Comparison of ENCODE assay signal across 21 cellular contexts in genomic region chr12:45502481-45502880, GRCh38.
DNase-seq lines count a peak whose midpoint lies in the region; ATAC-seq, FAIRE-seq and TF ChIP-seq lines count a peak whose summit lies in the region.
"Had no signal": no experiment of that assay in that cellular context is flagged by ENCODE, and none has a peak within 500 bp of the region (broad histone marks: within the 10 kb centered on the region; RNA-seq: fewer than 3 reads in every experiment).

No MANE protein-coding gene starts in this region.

- H2BK5ac ChIP-seq in trophoblast cell (ENCODE audit: low read depth, low read length, poor library complexity), result no peak overlapping the region

- H4K8ac ChIP-seq in trophoblast cell (ENCODE audit: low read depth, low read length), result no peak overlapping the region

- POLR2A ChIA-PET in endothelial cell of umbilical vein (lab: Charles Lee), result no interaction called here

- H3K9me2 ChIP-seq in hepatocyte (replicated peaks; ENCODE audit: insufficient read depth), result no peaks in the 10 kb centered on the region

- no peak overlapping the region for H3K4ac ChIP-seq in trophoblast cell (ENCODE audit: low read depth, low read length)

- no peak for ATAC-seq in GM21526 (IDR thresholded peaks at IDR 0.05; ENCODE audit: low FRiP score, unreplicated experiment)
- no peak for ATAC-seq in Right ventricle myocardium superior (ENCODE audit: poor library complexity)

- DNase-seq in endothelial cell of umbilical vein (ENCODE audit: low read depth, low spot score) (no peak), trophoblast cell (peak; percentile 24 to 93), hepatocyte (ENCODE audit: low spot score) (no peak), Right ventricle myocardium superior (no peak)
- DNase-seq: 8988T; ACHN; BE2C; C1 segment of cervical spinal cord; CD4-positive, alpha-beta memory T cell; CD4-positive, CD25-positive, alpha-beta regulatory T cell; CD8-positive, alpha-beta memory T cell; COR-L47; DMS79 treated with DMSO at 0.1 percent for 48 hours; GF-D8 had no signal

- H3K9ac ChIP-seq in endothelial cell of umbilical vein (replicated peaks; ENCODE audit: extremely low read depth, insufficient read depth, low read length) (no peak overlapping the region), trophoblast cell (ENCODE audit: low read length) (no peak overlapping the region)
- H3K9ac ChIP-seq: BLaER1 had no signal

- no peak overlapping the region for H3K18ac ChIP-seq in trophoblast cell (ENCODE audit: low read length)

- H3K4me1 ChIP-seq in endothelial cell of umbilical vein (ENCODE audit: control insufficient read depth, extremely low read depth, insufficient read depth, low read length) (no peaks in the 10 kb centered on the region), trophoblast cell (ENCODE audit: control insufficient read depth in 1 of 2, insufficient read depth in 2 of 2, low read length in 2 of 2) (no peaks in the 10 kb centered on the region), hepatocyte (ENCODE audit: insufficient read depth) (no peaks in the 10 kb centered on the region)
- H3K4me1 ChIP-seq: BE2C, BLaER1 had no signal

- no peak overlapping the region for H3K14ac ChIP-seq in trophoblast cell (ENCODE audit: low read length)

- H3K4me3 ChIP-seq in endothelial cell of umbilical vein (replicated peaks in 1 of 3; ENCODE audit: insufficient read depth in 1 of 3, low read depth in 1 of 3, low read length in 3 of 3), result no peak overlapping the region
- no peak overlapping the region for H3K4me3 ChIP-seq in trophoblast cell (ENCODE audit: low read depth, low read length)
- H3K4me3 ChIP-seq in hepatocyte, result no peak overlapping the region
- H3K4me3 ChIP-seq: BLaER1 had no signal

- H3K9me3 ChIP-seq in endothelial cell of umbilical vein (replicated peaks; ENCODE audit: control insufficient read depth, insufficient read depth, low read length) (no peaks in the 10 kb centered on the region), trophoblast cell (ENCODE audit: insufficient read depth, low read depth, low read length) (no peaks in the 10 kb centered on the region), hepatocyte (ENCODE audit: low read depth) (no peaks in the 10 kb centered on the region)
- H3K9me3 ChIP-seq: BE2C, BLaER1 had no signal

- TF ChIP-seq CTCF in endothelial cell of umbilical vein (IDR thresholded peaks at IDR 0.05; ENCODE audit: extremely low read depth in 1 of 2, insufficient read depth in 1 of 2, low read depth in 1 of 2, low read length in 2 of 2) (no peak), hepatocyte (IDR thresholded peaks at IDR 0.05; ENCODE audit: poor library complexity) (no peak)

- no peak overlapping the region for H3K23ac ChIP-seq in trophoblast cell (ENCODE audit: low read length)

- BruUV-seq in endothelial cell of umbilical vein (replicated peaks; lab: Mats Ljungman, UMichigan), result no TSS peak

- H3K9me1 ChIP-seq in endothelial cell of umbilical vein (replicated peaks; ENCODE audit: control insufficient read depth, extremely low read depth, insufficient read depth, low read length), result no peaks in the 10 kb centered on the region

- no peak overlapping the region for H2BK12ac ChIP-seq in trophoblast cell (ENCODE audit: low read length)

- H4K12ac ChIP-seq in trophoblast cell (ENCODE audit: low read depth, low read length), result no peak overlapping the region

- H2AFZ ChIP-seq in endothelial cell of umbilical vein (ENCODE audit: low read depth, low read length) (no peak overlapping the region), trophoblast cell (ENCODE audit: insufficient read depth, low read length, poor library complexity) (no peak overlapping the region), hepatocyte (no peak overlapping the region)

- H3K36me3 ChIP-seq in endothelial cell of umbilical vein (ENCODE audit: control insufficient read depth in 2 of 2, extremely low read depth in 1 of 2, insufficient read depth in 2 of 2, low read length in 2 of 2) (no peaks in the 10 kb centered on the region), trophoblast cell (ENCODE audit: control insufficient read depth in 1 of 2, insufficient read depth in 2 of 2, low read length in 2 of 2) (no peaks in the 10 kb centered on the region), hepatocyte (replicated peaks; ENCODE audit: insufficient read depth, low read depth) (no peaks in the 10 kb centered on the region)
- H3K36me3 ChIP-seq: BE2C, BLaER1 had no signal

- no peak overlapping the region for H4K91ac ChIP-seq in trophoblast cell (ENCODE audit: low read depth, low read length)

- no peak overlapping the region for H3K4me2 ChIP-seq in endothelial cell of umbilical vein (ENCODE audit: insufficient read depth, low read length)
- no peak overlapping the region for H3K4me2 ChIP-seq in trophoblast cell (ENCODE audit: low read length)
- no peak overlapping the region for H3K4me2 ChIP-seq in hepatocyte
- H3K4me2 ChIP-seq: BLaER1 had no signal

- WGBS in trophoblast cell (ENCODE audit: extremely low coverage, insufficient coverage, insufficient read length), result no CpG with 5 or more reads among the region's 4 CpGs
- WGBS in hepatocyte (ENCODE audit: low lambda C conversion rate, missing lambda C conversion rate), result 80% methylated on average over 4 of the region's 4 CpGs

- H2BK120ac ChIP-seq in trophoblast cell (ENCODE audit: insufficient read depth, low read length, poor library complexity), result no peak overlapping the region

- no peaks in the 10 kb centered on the region for H3K79me2 ChIP-seq in endothelial cell of umbilical vein (ENCODE audit: control insufficient read depth, insufficient read depth, low read length)
- no peaks in the 10 kb centered on the region for H3K79me2 ChIP-seq in trophoblast cell (ENCODE audit: control insufficient read depth, insufficient read depth, low read length, poor library complexity)
- H3K79me2 ChIP-seq in hepatocyte, result no peaks in the 10 kb centered on the region

- H2AK5ac ChIP-seq in trophoblast cell (ENCODE audit: low read length), result no peak overlapping the region

- no peak for TF ChIP-seq POLR2A in endothelial cell of umbilical vein (IDR thresholded peaks at IDR 0.05; ENCODE audit: low read depth, low read length)

- FAIRE-seq in endothelial cell of umbilical vein (lab: Jason Lieb, UNC), result peak; percentile 12
- FAIRE-seq: A204.1, D721Med, G401.6, GM12891, GM19239 had no signal

- CTCF ChIA-PET in endothelial cell of umbilical vein (lab: Charles Lee), result no interaction called here

- H3K27ac ChIP-seq in endothelial cell of umbilical vein (ENCODE audit: insufficient read depth, low read depth, low read length) (no peak overlapping the region), trophoblast cell (ENCODE audit: low read depth, low read length) (no peak overlapping the region), hepatocyte (no peak overlapping the region)
- H3K27ac ChIP-seq: BLaER1 had no signal

- H3K79me1 ChIP-seq in trophoblast cell (ENCODE audit: low read length), result no peaks in the 10 kb centered on the region

- H3K27me3 ChIP-seq in endothelial cell of umbilical vein (ENCODE audit: control insufficient read depth in 2 of 2, insufficient read depth in 2 of 2, low read length in 2 of 2) (peaks cover 8 to 9% of the 10 kb centered on the region in 2 experiments), trophoblast cell (ENCODE audit: insufficient read depth, low read length) (no peaks in the 10 kb centered on the region), hepatocyte (no peaks in the 10 kb centered on the region)
- H3K27me3 ChIP-seq: BE2C, BLaER1 had no signal

- intact Hi-C loops in endothelial cell of umbilical vein (cut with micrococcal nuclease), result no loop called here
- intact Hi-C loops in Right ventricle myocardium superior (cut with DNase I), result no loop called here

- H4K20me1 ChIP-seq in endothelial cell of umbilical vein (replicated peaks; ENCODE audit: control insufficient read depth, extremely low read depth, insufficient read depth, low read length), result no peaks in the 10 kb centered on the region
- no peaks in the 10 kb centered on the region for H4K20me1 ChIP-seq in hepatocyte (ENCODE audit: insufficient read depth, poor library complexity, severe bottlenecking)
- H4K20me1 ChIP-seq: BLaER1 had no signal

- dilution Hi-C loops in endothelial cell of umbilical vein (cut with MboI; ENCODE audit: extremely low pct_ligation_motif_present, low sequenced_read_pairs), result no loop called here

TF ChIP-seq in endothelial cell of umbilical vein, 7 proteins besides CTCF, POLR2A, EP300 and RAD21:
- TF ChIP-seq JUN (IDR thresholded peaks at IDR 0.05; ENCODE audit: borderline replicate concordance, insufficient read depth, insufficient read length, low read depth) (no peak), EZH2 (IDR thresholded peaks at IDR 0.05; ENCODE audit: borderline replicate concordance, low read depth, low read length, severe bottlenecking) (no peak), POLR2AphosphoS5 (IDR thresholded peaks at IDR 0.05; ENCODE audit: insufficient read depth, low read depth, low read length) (no peak), MAX (IDR thresholded peaks at IDR 0.05; ENCODE audit: insufficient read depth, insufficient read length) (no peak), GATA2 (IDR thresholded peaks at IDR 0.05; ENCODE audit: insufficient read depth, insufficient read length, low read depth, low read length) (no peak), FOS (IDR thresholded peaks at IDR 0.05; ENCODE audit: borderline replicate concordance, insufficient read depth, low read length) (no peak), MYC (IDR thresholded peaks at IDR 0.05; ENCODE audit: low read depth, low read length) (no peak)

Comparison
In these comparisons a context has a peak if more than half of its experiments do, and no peak if none do; other contexts are left out.
1. DNase-seq: peak in trophoblast cell (2 of 2); none in endothelial cell of umbilical vein (single experiment), hepatocyte (single experiment) and Right ventricle myocardium superior (single experiment).